8 cellular contexts compared by ENCODE assay signal in genomic region chr5:10627185-10628115, GRCh38.
DNase-seq lines count a peak whose midpoint lies in the region; ATAC-seq and TF ChIP-seq lines count a peak whose summit lies in the region.

No MANE protein-coding gene starts in this region.

- H3K4me1 ChIP-seq in BLaER1 = peaks cover 85% of the 10 kb centered on the region
- peaks cover 4% of the 10 kb centered on the region for H3K4me1 ChIP-seq in colonic mucosa

- peaks cover 91% of the 10 kb centered on the region for H4K20me1 ChIP-seq in BLaER1

- H3K27ac ChIP-seq in BLaER1 = peak overlapping the region; percentile 63
- no peak overlapping the region for H3K27ac ChIP-seq in colonic mucosa
- peak overlapping the region; percentile 58 for H3K27ac ChIP-seq in layer of hippocampus (ENCODE audit: low read depth, low read length)

- peak overlapping the region; percentile 83 for H3K4me2 ChIP-seq in BLaER1

- H3K9ac ChIP-seq in BLaER1 = peak overlapping the region; percentile 52
- H3K9ac ChIP-seq in colonic mucosa (ENCODE audit: low read depth in 2 of 2, low read length in 2 of 2) = peak overlapping the region in 1 of 2 donors; percentile 2

- TF ChIP-seq CTCF in colonic mucosa (IDR thresholded peaks at IDR 0.05) = peak; percentile 72

- ATAC-seq in HG03439 (IDR thresholded peaks at IDR 0.05; ENCODE audit: unreplicated experiment) = peak; percentile 38

- H3K4me3 ChIP-seq in BLaER1 = peak overlapping the region; percentile 50
- H3K4me3 ChIP-seq in colonic mucosa = peak overlapping the region; percentile 35

- H3K27me3 ChIP-seq in BLaER1 (no peaks in the 10 kb centered on the region), colonic mucosa (no peaks in the 10 kb centered on the region), layer of hippocampus (ENCODE audit: control insufficient read depth, insufficient read depth, low read length) (no peaks in the 10 kb centered on the region)

- intact Hi-C loops in colonic mucosa (cut with DNase I) = loop anchor here (2.0 to 5.0 kb wide), 2 partner anchors 175 to 345 kb away; no protein-coding TSS in a partner anchor

- H3K9me3 ChIP-seq in BLaER1 (no peaks in the 10 kb centered on the region), colonic mucosa (no peaks in the 10 kb centered on the region)

- peaks cover 37% of the 10 kb centered on the region for H3K36me3 ChIP-seq in BLaER1
- no peaks in the 10 kb centered on the region for H3K36me3 ChIP-seq in colonic mucosa

- DNase-seq in GM19238 (ENCODE audit: insufficient read length, low spot score) (peak; percentile 73), NCI-H460 (ENCODE audit: extremely low read depth, low read depth) (peak; percentile 93), colonic mucosa (peak; percentile 85)
- DNase-seq in activated CD4-positive, alpha-beta T cell treated with anti-CD3 and anti-CD28 coated beads for 4 hours = peak; percentile 78 to 86
- DNase-seq in stimulated activated CD4-positive, alpha-beta T cell treated with anti-CD3 and anti-CD28 coated beads, Interleukin-1b, Interleukin-23, amount 100 ng/mL, for 4 hours (ENCODE audit: low read depth in 2 of 2) = peak; percentile 51 to 78
